ENCODE assay signal across 8 cellular contexts in genomic region chr20:62899633-62900051, GRCh38. TPM values are rescaled to one million over a fixed set of nuclear protein-coding genes. Genes with fewer than 3 reads are reported as not detected.
DNase-seq lines count a peak whose midpoint lies in the region; ATAC-seq and TF ChIP-seq lines count a peak whose summit lies in the region.

No MANE protein-coding gene starts in this region.

- peak overlapping the region; percentile 64; the same call in 1 of the 2 replicates for H3K27ac ChIP-seq in C4-2B
- peak overlapping the region; percentile 21 for H3K27ac ChIP-seq in HUES48 (ENCODE audit: low read depth, low read length)
- peak overlapping the region; percentile 19 for H3K27ac ChIP-seq in muscle layer of colon (ENCODE audit: low read depth, low read length)
- no peak overlapping the region for H3K27ac ChIP-seq in tibial nerve

- H3K9ac ChIP-seq in HUES48 (ENCODE audit: low read depth, low read length) (no peak overlapping the region), muscle layer of colon (ENCODE audit: low read length) (no peak overlapping the region)

- no peak for TF ChIP-seq EP300 in tibial nerve (IDR thresholded peaks at IDR 0.05)

- no peak for ATAC-seq in GM21786 (IDR thresholded peaks at IDR 0.05; ENCODE audit: unreplicated experiment)

- H3K4me3 ChIP-seq in HUES48 (ENCODE audit: low read depth, low read length) (no peak overlapping the region), choroid plexus epithelial cell (ENCODE audit: low read depth, low read length) (no peak overlapping the region), muscle layer of colon (ENCODE audit: low read depth in 1 of 2, low read length in 2 of 2) (peak overlapping the region in 1 of 2 donors; percentile 21), tibial nerve (no peak overlapping the region)

- TF ChIP-seq CTCF in C4-2B (conservative IDR thresholded peaks at IDR 0.05): no peak
- peak; percentile 52 for TF ChIP-seq CTCF in choroid plexus epithelial cell (conservative IDR thresholded peaks at IDR 0.05; ENCODE audit: low read depth, low read length)
- TF ChIP-seq CTCF in tibial nerve (IDR thresholded peaks at IDR 0.05): no peak

- peaks cover 27% of the 10 kb centered on the region for H3K4me1 ChIP-seq in HUES48 (ENCODE audit: control insufficient read depth, insufficient read depth, low read length)
- peaks cover 36% of the 10 kb centered on the region for H3K4me1 ChIP-seq in muscle layer of colon (ENCODE audit: insufficient read depth, low read length)
- peaks cover 0 to 22% (median 13%) of the 10 kb centered on the region in 4 donors for H3K4me1 ChIP-seq in tibial nerve

- DNase-seq in choroid plexus epithelial cell (ENCODE audit: low read depth) (peak; percentile 53), NAMALWA (ENCODE audit: low spot score) (no peak), NCI-H1436 (lab: John Stamatoyannopoulos, UW) (no peak), tibial nerve (ENCODE audit: low spot score in 2 of 2) (no peak)

- TF ChIP-seq POLR2A in tibial nerve (IDR thresholded peaks at IDR 0.05): no peak

- no peaks in the 10 kb centered on the region for H3K9me3 ChIP-seq in HUES48 (ENCODE audit: control insufficient read depth, insufficient read depth, low read length)
- H3K9me3 ChIP-seq in muscle layer of colon (ENCODE audit: low read length): no peaks in the 10 kb centered on the region
- H3K9me3 ChIP-seq in tibial nerve: no peaks in the 10 kb centered on the region

- H3K27me3 ChIP-seq in HUES48 (ENCODE audit: control insufficient read depth, insufficient read depth, low read length) (no peaks in the 10 kb centered on the region), muscle layer of colon (ENCODE audit: control insufficient read depth in 1 of 2, insufficient read depth in 2 of 2, low read length in 2 of 2) (no peaks in the 10 kb centered on the region), tibial nerve (no peaks in the 10 kb centered on the region)

- 5 to 10% methylated on average over 6 of the region's 6 CpGs for WGBS in tibial nerve, 2 donors

- peaks cover 65% of the 10 kb centered on the region for H3K36me3 ChIP-seq in HUES48 (ENCODE audit: control insufficient read depth, insufficient read depth, low read length)
- peaks cover 42% of the 10 kb centered on the region for H3K36me3 ChIP-seq in muscle layer of colon (ENCODE audit: insufficient read depth, low read length)
- peaks cover 0 to 59% (median 0%) of the 10 kb centered on the region in 3 donors for H3K36me3 ChIP-seq in tibial nerve

RNA-seq across cellular contexts. Expression of gene DIDO1, which starts 26.7 kb away (rescaled TPM):
- 10 to 100 TPM; 64.5 to 89.7 (median 78.9) TPM for total RNA-seq in tibial nerve

RNA-seq across cellular contexts. Expression of gene TCFL5, which starts 38.0 kb away (rescaled TPM):
- 10 to 100 TPM in 3 of 4 donors, 1 to 10 TPM in 1; 9.8 to 25.1 (median 16.2) TPM for total RNA-seq in tibial nerve

RNA-seq across cellular contexts. Expression of gene GID8, which starts 38.3 kb away (rescaled TPM):
- total RNA-seq in tibial nerve: 10 to 100 TPM; 23.4 to 33.4 (median 29.7) TPM

RNA-seq across cellular contexts. Expression of gene SLC17A9, which starts 52.9 kb away (rescaled TPM):
- 10 to 100 TPM in 1 of 4 donors, 1 to 10 TPM in 3; 3.9 to 13.5 (median 4.5) TPM for total RNA-seq in tibial nerve

Comparison
In these comparisons a context has a peak if more than half of its experiments do, and no peak if none do; other contexts are left out.
1. H3K27ac ChIP-seq: peak in C4-2B (single experiment), HUES48 (single experiment) and muscle layer of colon (single experiment); none in tibial nerve (0 of 4).